In genomic region chr4:3354455-3354811, GRCh38 we compare ENCODE assay signal across 1 cellular context.
TF ChIP-seq lines count a peak whose summit lies in the region.

No MANE protein-coding gene starts in this region.

TF ChIP-seq in HepG2, 621 proteins besides CTCF, POLR2A, EP300 and RAD21 (continued from another document and continues in another):
- TF ChIP-seq ZNF280B (CRISPR knock-in tag; IDR thresholded peaks at IDR 0.05; ENCODE audit: borderline replicate concordance), result no peak
- TF ChIP-seq, protein P1, sequence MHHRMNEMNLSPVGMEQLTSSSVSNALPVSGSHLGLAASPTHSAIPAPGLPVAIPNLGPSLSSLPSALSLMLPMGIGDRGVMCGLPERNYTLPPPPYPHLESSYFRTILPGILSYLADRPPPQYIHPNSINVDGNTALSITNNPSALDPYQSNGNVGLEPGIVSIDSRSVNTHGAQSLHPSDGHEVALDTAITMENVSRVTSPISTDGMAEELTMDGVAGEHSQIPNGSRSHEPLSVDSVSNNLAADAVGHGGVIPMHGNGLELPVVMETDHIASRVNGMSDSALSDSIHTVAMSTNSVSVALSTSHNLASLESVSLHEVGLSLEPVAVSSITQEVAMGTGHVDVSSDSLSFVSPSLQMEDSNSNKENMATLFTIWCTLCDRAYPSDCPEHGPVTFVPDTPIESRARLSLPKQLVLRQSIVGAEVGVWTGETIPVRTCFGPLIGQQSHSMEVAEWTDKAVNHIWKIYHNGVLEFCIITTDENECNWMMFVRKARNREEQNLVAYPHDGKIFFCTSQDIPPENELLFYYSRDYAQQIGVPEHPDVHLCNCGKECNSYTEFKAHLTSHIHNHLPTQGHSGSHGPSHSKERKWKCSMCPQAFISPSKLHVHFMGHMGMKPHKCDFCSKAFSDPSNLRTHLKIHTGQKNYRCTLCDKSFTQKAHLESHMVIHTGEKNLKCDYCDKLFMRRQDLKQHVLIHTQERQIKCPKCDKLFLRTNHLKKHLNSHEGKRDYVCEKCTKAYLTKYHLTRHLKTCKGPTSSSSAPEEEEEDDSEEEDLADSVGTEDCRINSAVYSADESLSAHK (CRISPR knock-in tag; IDR thresholded peaks at IDR 0.05; ENCODE audit: borderline replicate concordance), result no peak
- no peak for TF ChIP-seq NR3C1 (CRISPR knock-in tag; IDR thresholded peaks at IDR 0.05)
- TF ChIP-seq RFX1 (IDR thresholded peaks at IDR 0.05), result no peak
- no peak for TF ChIP-seq ZNF451 (CRISPR knock-in tag; IDR thresholded peaks at IDR 0.05)
- no peak for TF ChIP-seq KLF11 (CRISPR knock-in tag; IDR thresholded peaks at IDR 0.05)
- no peak for TF ChIP-seq SMAD9 (CRISPR knock-in tag; IDR thresholded peaks at IDR 0.05)
- TF ChIP-seq ZNF232 (CRISPR knock-in tag; IDR thresholded peaks at IDR 0.05; ENCODE audit: borderline replicate concordance), result no peak
- TF ChIP-seq MXD4 (CRISPR knock-in tag; IDR thresholded peaks at IDR 0.05), result peak; percentile 50; the same call in 1 of the 2 replicates
- no peak for TF ChIP-seq RBM22 (optimal IDR thresholded peaks at IDR 0.05; ENCODE audit: low read length)
- 0 out of 2 replicates have a peak, but pooled peaks have one; percentile 36 for TF ChIP-seq HIC2 (CRISPR knock-in tag; IDR thresholded peaks at IDR 0.05; ENCODE audit: low read depth)
- TF ChIP-seq ZMYM2 (CRISPR knock-in tag; IDR thresholded peaks at IDR 0.05), result no peak
- TF ChIP-seq, protein P2, sequence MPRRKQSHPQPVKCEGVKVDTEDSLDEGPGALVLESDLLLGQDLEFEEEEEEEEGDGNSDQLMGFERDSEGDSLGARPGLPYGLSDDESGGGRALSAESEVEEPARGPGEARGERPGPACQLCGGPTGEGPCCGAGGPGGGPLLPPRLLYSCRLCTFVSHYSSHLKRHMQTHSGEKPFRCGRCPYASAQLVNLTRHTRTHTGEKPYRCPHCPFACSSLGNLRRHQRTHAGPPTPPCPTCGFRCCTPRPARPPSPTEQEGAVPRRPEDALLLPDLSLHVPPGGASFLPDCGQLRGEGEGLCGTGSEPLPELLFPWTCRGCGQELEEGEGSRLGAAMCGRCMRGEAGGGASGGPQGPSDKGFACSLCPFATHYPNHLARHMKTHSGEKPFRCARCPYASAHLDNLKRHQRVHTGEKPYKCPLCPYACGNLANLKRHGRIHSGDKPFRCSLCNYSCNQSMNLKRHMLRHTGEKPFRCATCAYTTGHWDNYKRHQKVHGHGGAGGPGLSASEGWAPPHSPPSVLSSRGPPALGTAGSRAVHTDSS (CRISPR knock-in tag; conservative IDR thresholded peaks at IDR 0.05), result no peak
- TF ChIP-seq NRL (CRISPR knock-in tag; IDR thresholded peaks at IDR 0.05; ENCODE audit: borderline replicate concordance), result no peak
- TF ChIP-seq ZNF264 (CRISPR knock-in tag; IDR thresholded peaks at IDR 0.05), result peak; percentile 93; the same call in 1 of the 2 replicates
- peak; percentile 94 for TF ChIP-seq RXRB (CRISPR knock-in tag; IDR thresholded peaks at IDR 0.05; ENCODE audit: borderline replicate concordance)
- TF ChIP-seq FUBP1 (CRISPR knock-in tag; IDR thresholded peaks at IDR 0.05; ENCODE audit: borderline replicate concordance), result peak; percentile 73; the same call in 1 of the 2 replicates
- no peak; the same call in 1 of the 2 replicates for TF ChIP-seq ZNF589 (CRISPR knock-in tag; conservative IDR thresholded peaks at IDR 0.05)
- TF ChIP-seq MTA3 (CRISPR knock-in tag; IDR thresholded peaks at IDR 0.05), result no peak
- 0 out of 2 replicates have a peak, but pooled peaks have one; percentile 66 for TF ChIP-seq KLF9 (CRISPR knock-in tag; IDR thresholded peaks at IDR 0.05; ENCODE audit: low read depth)
- TF ChIP-seq POGK (CRISPR knock-in tag; conservative IDR thresholded peaks at IDR 0.05), result peak; percentile 73
- no peak for TF ChIP-seq ZNF30 (CRISPR knock-in tag; IDR thresholded peaks at IDR 0.05)
- no peak; the same call in 1 of the 2 replicates for TF ChIP-seq ZFP36L1 (CRISPR knock-in tag; IDR thresholded peaks at IDR 0.05)
- 0 out of 2 replicates have a peak, but pooled peaks have one; percentile 56 for TF ChIP-seq ZHX1 (CRISPR knock-in tag; IDR thresholded peaks at IDR 0.05; ENCODE audit: low read depth)
- TF ChIP-seq, protein P3, sequence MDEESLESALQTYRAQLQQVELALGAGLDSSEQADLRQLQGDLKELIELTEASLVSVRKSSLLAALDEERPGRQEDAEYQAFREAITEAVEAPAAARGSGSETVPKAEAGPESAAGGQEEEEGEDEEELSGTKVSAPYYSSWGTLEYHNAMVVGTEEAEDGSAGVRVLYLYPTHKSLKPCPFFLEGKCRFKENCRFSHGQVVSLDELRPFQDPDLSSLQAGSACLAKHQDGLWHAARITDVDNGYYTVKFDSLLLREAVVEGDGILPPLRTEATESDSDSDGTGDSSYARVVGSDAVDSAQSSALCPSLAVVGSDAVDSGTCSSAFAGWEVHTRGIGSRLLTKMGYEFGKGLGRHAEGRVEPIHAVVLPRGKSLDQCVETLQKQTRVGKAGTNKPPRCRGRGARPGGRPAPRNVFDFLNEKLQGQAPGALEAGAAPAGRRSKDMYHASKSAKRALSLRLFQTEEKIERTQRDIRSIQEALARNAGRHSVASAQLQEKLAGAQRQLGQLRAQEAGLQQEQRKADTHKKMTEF (CRISPR knock-in tag; IDR thresholded peaks at IDR 0.05), result peak; percentile 91
- TF ChIP-seq KLF13 (CRISPR knock-in tag; IDR thresholded peaks at IDR 0.05), result no peak
- no peak for TF ChIP-seq IRF1 (CRISPR knock-in tag; IDR thresholded peaks at IDR 0.05; ENCODE audit: low read depth)
- peak; percentile 96 for TF ChIP-seq TARDBP (CRISPR knock-in tag; IDR thresholded peaks at IDR 0.05)
- TF ChIP-seq, protein P4, sequence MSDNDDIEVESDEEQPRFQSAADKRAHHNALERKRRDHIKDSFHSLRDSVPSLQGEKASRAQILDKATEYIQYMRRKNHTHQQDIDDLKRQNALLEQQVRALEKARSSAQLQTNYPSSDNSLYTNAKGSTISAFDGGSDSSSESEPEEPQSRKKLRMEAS (IDR thresholded peaks at IDR 0.05), result peak; percentile 69
- no peak for TF ChIP-seq ZNF10 (CRISPR knock-in tag; IDR thresholded peaks at IDR 0.05; ENCODE audit: borderline replicate concordance, low read depth)
- peak; percentile 74; the same call in 1 of the 2 replicates for TF ChIP-seq ARID2 (CRISPR knock-in tag; IDR thresholded peaks at IDR 0.05; ENCODE audit: borderline replicate concordance)
- no peak for TF ChIP-seq MYNN (CRISPR knock-in tag; IDR thresholded peaks at IDR 0.05; ENCODE audit: low read depth)
- peak; percentile 93 for TF ChIP-seq SOX13 (IDR thresholded peaks at IDR 0.05)
- TF ChIP-seq SOX13 (CRISPR knock-in tag; conservative IDR thresholded peaks at IDR 0.05 in 1 of 2, IDR thresholded peaks at IDR 0.05 in 1 of 2), result peak in 1 of 2 experiments; percentile 98; a peak in 2 of 4 replicates
- no peak; the same call in 1 of the 2 replicates for TF ChIP-seq ZNF256 (CRISPR knock-in tag; conservative IDR thresholded peaks at IDR 0.05)
- TF ChIP-seq NPAS2 (CRISPR knock-in tag; IDR thresholded peaks at IDR 0.05; ENCODE audit: borderline replicate concordance), result no peak
- TF ChIP-seq KAT7 (CRISPR knock-in tag; IDR thresholded peaks at IDR 0.05; ENCODE audit: borderline replicate concordance), result peak; percentile 69; the same call in 1 of the 2 replicates
- peak; percentile 67; the same call in 1 of the 2 replicates for TF ChIP-seq TBX3 (IDR thresholded peaks at IDR 0.05; ENCODE audit: borderline replicate concordance)
